In the genomic region with DNA sequence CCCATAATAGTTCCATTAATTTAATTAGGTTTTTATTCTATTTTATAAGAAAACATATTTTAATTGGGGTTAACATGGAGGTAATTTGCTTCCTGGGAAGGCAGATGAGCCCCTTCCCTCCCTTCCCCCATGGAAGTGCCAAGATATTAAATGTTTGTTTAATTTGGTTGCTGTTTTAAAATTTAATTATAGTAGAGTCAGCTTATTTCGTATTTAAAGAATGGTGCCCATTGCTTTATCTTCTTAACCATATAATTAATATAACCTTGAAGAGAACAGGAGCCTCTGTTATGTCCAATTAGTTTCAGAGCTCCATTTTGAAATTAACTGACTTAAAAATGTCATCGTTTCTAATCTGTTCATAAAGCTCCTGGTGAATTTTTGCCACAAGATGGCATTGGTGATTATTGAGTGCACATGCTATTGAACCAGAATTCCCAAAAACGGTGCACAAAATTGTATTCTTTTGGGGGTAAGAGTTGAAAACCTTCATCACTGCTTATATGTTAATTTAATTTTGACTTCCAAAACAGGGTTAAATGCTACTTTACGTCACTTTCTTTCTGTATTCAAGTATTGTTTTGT, we compare ENCODE assay signal across 10 cellular contexts. TPM values are rescaled to one million over a fixed set of nuclear protein-coding genes. Genes with fewer than 3 reads are reported as not detected.
DNase-seq lines count a peak whose midpoint lies in the region; ATAC-seq and TF ChIP-seq lines count a peak whose summit lies in the region.
"Had no signal": no experiment of that assay in that cellular context is flagged by ENCODE, and none has a peak within 500 bp of the region (broad histone marks: within the 10 kb centered on the region; RNA-seq: fewer than 3 reads in every experiment).

No MANE protein-coding gene starts in this region.

- no peak overlapping the region for H3K27ac ChIP-seq in 22Rv1
- H3K27ac ChIP-seq in VCaP, result no peak overlapping the region
- H3K27ac ChIP-seq: BLaER1 had no signal

- H3K4me3 Mint-ChIP-seq in activated T-helper 2 cell treated with anti-CD3 and anti-CD28 coated beads, Interferon-gamma antibody, Interleukin-2, Interleukin-4, amounts not matched to agents 10 μg/mL and 5 μg/mL and 100 μg/mL, durations not matched to agents 14 hours and 24 hours and 36 hours (ENCODE audit: low read depth), result no peak overlapping the region
- H3K4me3 Mint-ChIP-seq in activated CD8-positive, alpha-beta T cell treated with anti-CD3 and anti-CD28 coated beads for 36 hours, result no peak overlapping the region
- H3K4me3 Mint-ChIP-seq: activated T-helper 1 cell treated with anti-CD3 and anti-CD28 coated beads, Interleukin-12 subunit alpha, Interleukin-12 subunit beta, Interleukin-2, Interleukin-4 antibody, amounts not matched to agents 30 ng/mL and 10 ng/mL and 1 ng/mL, durations not matched to agents 14 hours and 24 hours and 36 hours had no signal

- DNase-seq in HT-29 (ENCODE audit: low spot score), result peak; percentile 4
- peak; percentile 34 for DNase-seq in inferior parietal cortex (ENCODE audit: extremely low spot score)
- DNase-seq in stimulated activated naive CD4-positive, alpha-beta T cell (lab: John Stamatoyannopoulos, UW), result no peak
- DNase-seq in activated T-helper 2 cell treated with anti-CD3 and anti-CD28 coated beads, Interferon-gamma antibody, Interleukin-2, Interleukin-4, amounts not matched to agents 10 μg/mL and 5 μg/mL and 100 μg/mL, durations not matched to agents 14 hours and 24 hours and 36 hours (ENCODE audit: low spot score), result no peak
- DNase-seq in GM19238 (ENCODE audit: insufficient read length, low spot score), result no peak
- DNase-seq in activated CD8-positive, alpha-beta T cell treated with anti-CD3 and anti-CD28 coated beads for 36 hours, result no peak

- no peaks in the 10 kb centered on the region for H3K9me3 Mint-ChIP-seq in activated T-helper 2 cell treated with anti-CD3 and anti-CD28 coated beads, Interferon-gamma antibody, Interleukin-2, Interleukin-4, amounts not matched to agents 10 μg/mL and 5 μg/mL and 100 μg/mL, durations not matched to agents 14 hours and 24 hours and 36 hours
- no peaks in the 10 kb centered on the region for H3K9me3 Mint-ChIP-seq in activated CD8-positive, alpha-beta T cell treated with anti-CD3 and anti-CD28 coated beads for 36 hours
- H3K9me3 Mint-ChIP-seq: activated T-helper 1 cell treated with anti-CD3 and anti-CD28 coated beads, Interleukin-12 subunit alpha, Interleukin-12 subunit beta, Interleukin-2, Interleukin-4 antibody, amounts not matched to agents 30 ng/mL and 10 ng/mL and 1 ng/mL, durations not matched to agents 14 hours and 24 hours and 36 hours had no signal

- CTCF ChIA-PET in activated CD8-positive, alpha-beta T cell treated with anti-CD3 and anti-CD28 coated beads for 36 hours (lab: Charles Lee), result interaction anchor here (0.9 to 2.5 kb wide), 4 partner anchors 12 to 32 kb away, joined by 3 to 8 read pairs (median 4); no protein-coding TSS in a partner anchor

- intact Hi-C loops in activated T-helper 2 cell treated with anti-CD3 and anti-CD28 coated beads, Interferon-gamma antibody, Interleukin-2, Interleukin-4, amounts not matched to agents 10 μg/mL and 5 μg/mL and 100 μg/mL, durations not matched to agents 14 hours and 24 hours and 36 hours (cut with micrococcal nuclease), result no loop called here
- intact Hi-C loops in activated CD8-positive, alpha-beta T cell treated with anti-CD3 and anti-CD28 coated beads for 36 hours (cut with micrococcal nuclease), result no loop called here

- no peak for ATAC-seq in activated CD8-positive, alpha-beta T cell treated with anti-CD3 and anti-CD28 coated beads for 36 hours

- H3K36me3 Mint-ChIP-seq in activated T-helper 2 cell treated with anti-CD3 and anti-CD28 coated beads, Interferon-gamma antibody, Interleukin-2, Interleukin-4, amounts not matched to agents 10 μg/mL and 5 μg/mL and 100 μg/mL, durations not matched to agents 14 hours and 24 hours and 36 hours (ENCODE audit: low read depth), result peaks cover 3% of the 10 kb centered on the region
- no peaks in the 10 kb centered on the region for H3K36me3 Mint-ChIP-seq in activated CD8-positive, alpha-beta T cell treated with anti-CD3 and anti-CD28 coated beads for 36 hours (ENCODE audit: low read depth)

- H3K4me1 Mint-ChIP-seq in activated T-helper 2 cell treated with anti-CD3 and anti-CD28 coated beads, Interferon-gamma antibody, Interleukin-2, Interleukin-4, amounts not matched to agents 10 μg/mL and 5 μg/mL and 100 μg/mL, durations not matched to agents 14 hours and 24 hours and 36 hours (ENCODE audit: low read depth), result peaks cover 5% of the 10 kb centered on the region
- peaks cover 6% of the 10 kb centered on the region for H3K4me1 Mint-ChIP-seq in activated CD8-positive, alpha-beta T cell treated with anti-CD3 and anti-CD28 coated beads for 36 hours (ENCODE audit: low read depth)

- POLR2A ChIA-PET in activated CD8-positive, alpha-beta T cell treated with anti-CD3 and anti-CD28 coated beads for 36 hours (lab: Charles Lee), result interaction anchor here (1.0 kb wide), 2 partner anchors 109 to 116 kb away, joined by 3 read pairs; a partner anchor contains a TSS

- no peaks in the 10 kb centered on the region for H3K27me3 Mint-ChIP-seq in activated T-helper 2 cell treated with anti-CD3 and anti-CD28 coated beads, Interferon-gamma antibody, Interleukin-2, Interleukin-4, amounts not matched to agents 10 μg/mL and 5 μg/mL and 100 μg/mL, durations not matched to agents 14 hours and 24 hours and 36 hours (ENCODE audit: low read depth)
- no peaks in the 10 kb centered on the region for H3K27me3 Mint-ChIP-seq in activated CD8-positive, alpha-beta T cell treated with anti-CD3 and anti-CD28 coated beads for 36 hours

- TF ChIP-seq CTCF in 22Rv1 (IDR thresholded peaks at IDR 0.05) (peak; percentile 44), VCaP (conservative IDR thresholded peaks at IDR 0.05) (peak; percentile 61)
- no peak for TF ChIP-seq CTCF in activated CD8-positive, alpha-beta T cell treated with anti-CD3 and anti-CD28 coated beads for 36 hours (IDR thresholded peaks at IDR 0.05)

- H3K27ac Mint-ChIP-seq in activated T-helper 2 cell treated with anti-CD3 and anti-CD28 coated beads, Interferon-gamma antibody, Interleukin-2, Interleukin-4, amounts not matched to agents 10 μg/mL and 5 μg/mL and 100 μg/mL, durations not matched to agents 14 hours and 24 hours and 36 hours, result no peak overlapping the region
- H3K27ac Mint-ChIP-seq in activated CD8-positive, alpha-beta T cell treated with anti-CD3 and anti-CD28 coated beads for 36 hours, result no peak overlapping the region
- H3K27ac Mint-ChIP-seq: activated T-helper 1 cell treated with anti-CD3 and anti-CD28 coated beads, Interleukin-12 subunit alpha, Interleukin-12 subunit beta, Interleukin-2, Interleukin-4 antibody, amounts not matched to agents 30 ng/mL and 10 ng/mL and 1 ng/mL, durations not matched to agents 14 hours and 24 hours and 36 hours had no signal

RNA-seq across cellular contexts. Expression of a gene that starts 26.0 kb away (rescaled TPM):
- total RNA-seq in HT-29 (2014; rRNA removed; shearing (Covaris generic)), result 10.9 and 22.6 TPM in 2 replicates
- total RNA-seq in activated T-helper 2 cell treated with anti-CD3 and anti-CD28 coated beads, Interferon-gamma antibody, Interleukin-2, Interleukin-4, amounts not matched to agents 10 μg/mL and 5 μg/mL and 100 μg/mL, durations not matched to agents 14 hours and 24 hours and 36 hours, result 13.9 and 16.0 TPM in 2 replicates
- total RNA-seq in activated CD8-positive, alpha-beta T cell treated with anti-CD3 and anti-CD28 coated beads for 36 hours, result 10 to 100 TPM; 12.8 to 14.3 TPM

RNA-seq across cellular contexts. Expression of a gene that starts 45.2 kb away (rescaled TPM):
- total RNA-seq in HT-29 (2014; rRNA removed; shearing (Covaris generic)), result 13.7 and 19.9 TPM in 2 replicates
- 26.4 and 26.6 TPM in 2 replicates for total RNA-seq in activated T-helper 2 cell treated with anti-CD3 and anti-CD28 coated beads, Interferon-gamma antibody, Interleukin-2, Interleukin-4, amounts not matched to agents 10 μg/mL and 5 μg/mL and 100 μg/mL, durations not matched to agents 14 hours and 24 hours and 36 hours
- 10 to 100 TPM; 21.0 to 25.0 TPM for total RNA-seq in activated CD8-positive, alpha-beta T cell treated with anti-CD3 and anti-CD28 coated beads for 36 hours

Comparison
In these comparisons a context has a peak if more than half of its experiments do, and no peak if none do; other contexts are left out.
1. DNase-seq: peak in HT-29 (single experiment) and inferior parietal cortex (single experiment); none in stimulated activated naive CD4-positive, alpha-beta T cell (0 of 6), activated T-helper 2 cell treated with anti-CD3 and anti-CD28 coated beads, Interferon-gamma antibody, Interleukin-2, Interleukin-4, amounts not matched to agents 10 μg/mL and 5 μg/mL and 100 μg/mL, durations not matched to agents 14 hours and 24 hours and 36 hours (single experiment), GM19238 (single experiment) and activated CD8-positive, alpha-beta T cell treated with anti-CD3 and anti-CD28 coated beads for 36 hours (single experiment).